23 cellular contexts compared by ENCODE assay signal in genomic region chr22:44426981-44427380, GRCh38.
"Had no signal": no experiment of that assay in that cellular context is flagged by ENCODE, and none has a peak within 500 bp of the region (broad histone marks: within the 10 kb centered on the region; RNA-seq: fewer than 3 reads in every experiment).

No MANE protein-coding gene starts in this region.

- H3K4me2 ChIP-seq: hepatocyte had no signal

- H3K79me2 ChIP-seq: hepatocyte had no signal

- H3K9me3 ChIP-seq: gastrocnemius medialis, heart left ventricle, ovary, psoas muscle, stomach, thyroid gland had no signal

- DNase-seq: dermis blood vessel endothelial cell; effector memory CD8-positive, alpha-beta T cell; gastrocnemius medialis; kidney; mesenchymal stem cell; midbrain; naive thymus-derived CD4-positive, alpha-beta T cell; occipital lobe; ovary; psoas muscle; small intestine; stimulated activated CD4-positive, alpha-beta T cell treated with anti-CD3 and anti-CD28 coated beads, Interleukin-12 subunit alpha, Interleukin-12 subunit beta, amount 100 ng/mL, for 4 hours; stimulated activated CD4-positive, alpha-beta T cell treated with anti-CD3 and anti-CD28 coated beads, Interleukin-1b, Interleukin-23, amount 100 ng/mL, for 48 hours; stimulated activated CD4-positive, alpha-beta T cell treated with anti-CD3 and anti-CD28 coated beads, Interleukin-4, amount 100 ng/mL, for 1 hour; stimulated activated CD8-positive, alpha-beta memory T cell treated with anti-CD3 and anti-CD28 coated beads, Interleukin-4, amount 100 ng/mL, for 48 hours; stimulated activated naive CD4-positive, alpha-beta T cell; stomach; thyroid gland had no signal

- H3K27ac ChIP-seq: coronary artery, gastrocnemius medialis, heart left ventricle, hepatocyte, ovary, psoas muscle, stomach, thyroid gland had no signal

- ATAC-seq: effector memory CD8-positive, alpha-beta T cell; gastrocnemius medialis; heart left ventricle; left lobe of liver; naive thymus-derived CD4-positive, alpha-beta T cell; psoas muscle; right cardiac atrium had no signal

- H3K4me3 ChIP-seq: coronary artery, gastrocnemius medialis, heart left ventricle, hepatocyte, ovary, psoas muscle, stomach, thyroid gland had no signal

- H2AFZ ChIP-seq: hepatocyte had no signal

- H3K36me3 ChIP-seq: gastrocnemius medialis, heart left ventricle, ovary, stomach, thyroid gland had no signal

- H3K27me3 ChIP-seq: hepatocyte, ovary, thyroid gland had no signal

- H3K4me1 ChIP-seq: gastrocnemius medialis, psoas muscle, thyroid gland had no signal
